18 cellular contexts compared by ENCODE assay signal in the genomic region with DNA sequence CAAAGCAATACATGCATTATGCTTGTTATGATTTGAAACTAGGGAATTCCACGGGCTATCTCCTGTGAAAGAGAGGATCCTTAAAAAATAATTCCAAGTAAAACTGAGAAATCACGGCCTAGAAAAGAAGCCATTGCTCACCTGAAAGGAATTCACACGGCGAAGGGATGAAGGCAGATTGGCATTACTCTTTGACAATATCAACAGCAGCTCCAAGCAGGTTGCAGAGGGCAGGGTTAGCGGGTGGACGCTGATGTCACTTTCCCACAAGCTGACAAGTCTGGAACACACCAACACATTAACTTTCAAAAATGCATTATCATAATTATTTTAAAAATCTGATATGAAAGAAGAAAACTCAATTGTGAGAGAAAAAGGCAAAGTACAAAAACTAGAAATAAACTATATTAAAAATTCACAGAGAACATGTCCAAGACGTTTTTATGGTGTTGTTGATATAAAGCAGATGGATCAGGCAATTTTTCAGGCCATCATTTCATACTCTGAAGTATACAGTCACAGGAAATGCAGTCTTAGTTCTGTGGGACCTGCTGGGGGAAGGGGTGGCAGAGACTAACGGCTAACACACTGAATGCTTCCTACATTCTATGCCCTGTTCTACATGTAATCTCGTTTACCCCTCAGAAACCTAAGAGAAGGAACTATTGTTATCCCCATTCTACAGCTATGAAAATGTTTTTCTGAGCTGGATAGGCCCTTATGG.
DNase-seq lines count a peak whose midpoint lies in the region; ATAC-seq and TF ChIP-seq lines count a peak whose summit lies in the region.
"Had no signal": no experiment of that assay in that cellular context is flagged by ENCODE, and none has a peak within 500 bp of the region (broad histone marks: within the 10 kb centered on the region; RNA-seq: fewer than 3 reads in every experiment).

No MANE protein-coding gene starts in this region.

- H3K4me1 Mint-ChIP-seq in GM23338, result peaks cover 27% of the 10 kb centered on the region
- H3K4me1 Mint-ChIP-seq in activated T-helper 1 cell treated with anti-CD3 and anti-CD28 coated beads, Interleukin-12 subunit alpha, Interleukin-12 subunit beta, Interleukin-2, Interleukin-4 antibody, amounts not matched to agents 30 ng/mL and 10 ng/mL and 1 ng/mL, durations not matched to agents 14 hours and 24 hours and 36 hours (ENCODE audit: low read depth), result no peaks in the 10 kb centered on the region
- H3K4me1 Mint-ChIP-seq: activated naive CD8-positive, alpha-beta T cell treated with anti-CD3 and anti-CD28 coated beads, Interleukin-2, amount 10 ng/mL, durations not matched to agents 7 days and 5 days had no signal

- H3K27me3 ChIP-seq in GM23338 (ENCODE audit: insufficient read depth) (no peaks in the 10 kb centered on the region), gastroesophageal sphincter (no peaks in the 10 kb centered on the region), smooth muscle cell (ENCODE audit: low read depth) (no peaks in the 10 kb centered on the region)
- H3K27me3 ChIP-seq: neutrophil had no signal

- H3K36me3 ChIP-seq in GM23338 (ENCODE audit: insufficient read depth), result no peaks in the 10 kb centered on the region
- H3K36me3 ChIP-seq in gastroesophageal sphincter, result no peaks in the 10 kb centered on the region
- no peaks in the 10 kb centered on the region for H3K36me3 ChIP-seq in smooth muscle cell (ENCODE audit: low read depth)
- H3K36me3 ChIP-seq: neutrophil, WERI-Rb-1 had no signal

- H3K27me3 Mint-ChIP-seq in GM23338 (ENCODE audit: insufficient read depth, low read depth, poor library complexity), result peaks cover 4% of the 10 kb centered on the region
- no peaks in the 10 kb centered on the region for H3K27me3 Mint-ChIP-seq in activated T-helper 1 cell treated with anti-CD3 and anti-CD28 coated beads, Interleukin-12 subunit alpha, Interleukin-12 subunit beta, Interleukin-2, Interleukin-4 antibody, amounts not matched to agents 30 ng/mL and 10 ng/mL and 1 ng/mL, durations not matched to agents 14 hours and 24 hours and 36 hours (ENCODE audit: insufficient read depth)
- H3K27me3 Mint-ChIP-seq: activated CD8-positive, alpha-beta T cell treated with anti-CD3 and anti-CD28 coated beads for 36 hours; activated naive CD8-positive, alpha-beta T cell treated with anti-CD3 and anti-CD28 coated beads, Interleukin-2, amount 10 ng/mL, durations not matched to agents 7 days and 5 days had no signal

- TF ChIP-seq EP300 in gastroesophageal sphincter (IDR thresholded peaks at IDR 0.05), result no peak

- H3K36me3 Mint-ChIP-seq in GM23338 (ENCODE audit: low read depth), result peaks cover 15% of the 10 kb centered on the region
- no peaks in the 10 kb centered on the region for H3K36me3 Mint-ChIP-seq in activated T-helper 1 cell treated with anti-CD3 and anti-CD28 coated beads, Interleukin-12 subunit alpha, Interleukin-12 subunit beta, Interleukin-2, Interleukin-4 antibody, amounts not matched to agents 30 ng/mL and 10 ng/mL and 1 ng/mL, durations not matched to agents 14 hours and 24 hours and 36 hours (ENCODE audit: low read depth)

- WGBS in gastroesophageal sphincter (ENCODE audit: low coverage in 1 of 2), 2 donors, result 33 to 55% methylated on average over 6 to 8 of the region's 9 CpGs
- 50% methylated on average over 9 of the region's 9 CpGs for WGBS in smooth muscle cell (ENCODE audit: low lambda C conversion rate)

- H3K27ac Mint-ChIP-seq in GM23338, result peak overlapping the region; percentile 56; the same call in 1 of the 2 replicates
- H3K27ac Mint-ChIP-seq in activated T-helper 1 cell treated with anti-CD3 and anti-CD28 coated beads, Interleukin-12 subunit alpha, Interleukin-12 subunit beta, Interleukin-2, Interleukin-4 antibody, amounts not matched to agents 30 ng/mL and 10 ng/mL and 1 ng/mL, durations not matched to agents 14 hours and 24 hours and 36 hours, result no peak overlapping the region
- H3K27ac Mint-ChIP-seq: activated CD8-positive, alpha-beta T cell treated with anti-CD3 and anti-CD28 coated beads for 36 hours; activated naive CD8-positive, alpha-beta T cell treated with anti-CD3 and anti-CD28 coated beads, Interleukin-2, amount 10 ng/mL, durations not matched to agents 7 days and 5 days; T-helper 1 cell treated with Interleukin-12 subunit alpha and Interleukin-12 subunit beta and Interleukin-4 antibody, amounts not matched to agents 30 μg/mL and 1 μg/mL, for 36 hours had no signal

- no peak for TF ChIP-seq POLR2A in gastroesophageal sphincter (IDR thresholded peaks at IDR 0.05)

- intact Hi-C loops in activated T-helper 1 cell treated with anti-CD3 and anti-CD28 coated beads, Interleukin-12 subunit alpha, Interleukin-12 subunit beta, Interleukin-2, Interleukin-4 antibody, amounts not matched to agents 30 ng/mL and 10 ng/mL and 1 ng/mL, durations not matched to agents 14 hours and 24 hours and 36 hours (cut with micrococcal nuclease), result no loop called here

- ATAC-seq in GM23338, result no peak
- ATAC-seq in SK-N-SH treated with all-trans-retinoic acid at 6 μM for 48 hours, result peak; percentile 65
- ATAC-seq in gastroesophageal sphincter, result no peak
- ATAC-seq: activated CD8-positive, alpha-beta T cell treated with anti-CD3 and anti-CD28 coated beads for 36 hours had no signal

- H2AFZ ChIP-seq in GM23338, result no peak overlapping the region
- H2AFZ ChIP-seq in smooth muscle cell (ENCODE audit: low read depth), result peak overlapping the region; percentile 75

- H3K4me3 ChIP-seq in GM23338, result no peak overlapping the region
- no peak overlapping the region for H3K4me3 ChIP-seq in gastroesophageal sphincter
- H3K4me3 ChIP-seq in smooth muscle cell, result no peak overlapping the region

- H3F3A ChIP-seq in GM23338 (replicated peaks; ENCODE audit: low read depth), result no peaks in the 10 kb centered on the region; the same call in 1 of the 2 replicates
- peaks cover 11% of the 10 kb centered on the region for H3F3A ChIP-seq in smooth muscle cell (ENCODE audit: low read depth)

- DNase-seq in GM23338 (ENCODE audit: low spot score) (no peak), smooth muscle cell (lab: John Stamatoyannopoulos, UW; ENCODE audit: unreplicated experiment) (no peak), LoVo (ENCODE audit: low spot score) (no peak)
- no peak for DNase-seq in stimulated activated CD4-positive, alpha-beta T cell treated with anti-CD3 and anti-CD28 coated beads, Interleukin-2, amount 100 ng/mL, for 48 hours
- DNase-seq in activated T-helper 1 cell treated with anti-CD3 and anti-CD28 coated beads, Interleukin-12 subunit alpha, Interleukin-12 subunit beta, Interleukin-2, Interleukin-4 antibody, amounts not matched to agents 30 ng/mL and 10 ng/mL and 1 ng/mL, durations not matched to agents 14 hours and 24 hours and 36 hours (ENCODE audit: low spot score), result no peak
- DNase-seq: activated CD8-positive, alpha-beta T cell treated with anti-CD3 and anti-CD28 coated beads for 36 hours; activated naive CD8-positive, alpha-beta T cell treated with anti-CD3 and anti-CD28 coated beads, Interleukin-2, amount 10 ng/mL, durations not matched to agents 7 days and 5 days; Caco-2; GF-D8; GOT3; Kasumi-1; NCI-H1436; RPMI8226; WERI-Rb-1 had no signal

- H3K9ac ChIP-seq in smooth muscle cell (ENCODE audit: low read depth), result peak overlapping the region; percentile 80

- no peak overlapping the region for H3K4me3 Mint-ChIP-seq in GM23338
- no peak overlapping the region for H3K4me3 Mint-ChIP-seq in activated T-helper 1 cell treated with anti-CD3 and anti-CD28 coated beads, Interleukin-12 subunit alpha, Interleukin-12 subunit beta, Interleukin-2, Interleukin-4 antibody, amounts not matched to agents 30 ng/mL and 10 ng/mL and 1 ng/mL, durations not matched to agents 14 hours and 24 hours and 36 hours
- H3K4me3 Mint-ChIP-seq: activated CD8-positive, alpha-beta T cell treated with anti-CD3 and anti-CD28 coated beads for 36 hours; activated naive CD8-positive, alpha-beta T cell treated with anti-CD3 and anti-CD28 coated beads, Interleukin-2, amount 10 ng/mL, durations not matched to agents 7 days and 5 days; T-helper 1 cell treated with Interleukin-12 subunit alpha and Interleukin-12 subunit beta and Interleukin-4 antibody, amounts not matched to agents 30 μg/mL and 1 μg/mL, for 36 hours had no signal

- 0 out of 2 replicates have a peak overlapping the region, but pooled peaks have one; percentile 35 for H3K4me2 ChIP-seq in GM23338
- peak overlapping the region; percentile 74 for H3K4me2 ChIP-seq in smooth muscle cell

- H3K27ac ChIP-seq in GM23338 (ENCODE audit: low read depth) (no peak overlapping the region), gastroesophageal sphincter (peak overlapping the region; percentile 39 to 67 (median 56)), smooth muscle cell (ENCODE audit: low read depth) (peak overlapping the region; percentile 95)
- H3K27ac ChIP-seq: neutrophil, WERI-Rb-1 had no signal

- no peaks in the 10 kb centered on the region for H3K9me2 ChIP-seq in GM23338 (ENCODE audit: insufficient read depth)

- H4K20me1 ChIP-seq in GM23338 (replicated peaks; ENCODE audit: insufficient read depth) (no peaks in the 10 kb centered on the region), smooth muscle cell (ENCODE audit: low read depth) (no peaks in the 10 kb centered on the region)

- TF ChIP-seq CTCF in GM23338 (conservative IDR thresholded peaks at IDR 0.05; ENCODE audit: low read depth in 2 of 2) (no peak), gastroesophageal sphincter (IDR thresholded peaks at IDR 0.05) (no peak), smooth muscle cell (IDR thresholded peaks at IDR 0.05; ENCODE audit: borderline replicate concordance, insufficient read depth, poor library complexity, severe bottlenecking) (no peak)

- no peaks in the 10 kb centered on the region for H3K79me2 ChIP-seq in GM23338 (replicated peaks; ENCODE audit: insufficient read depth)
- H3K79me2 ChIP-seq in smooth muscle cell (ENCODE audit: low read depth), result no peaks in the 10 kb centered on the region

- H3K4me1 ChIP-seq in GM23338 (ENCODE audit: insufficient read depth), result peaks cover 26% of the 10 kb centered on the region
- H3K4me1 ChIP-seq in gastroesophageal sphincter, result peaks cover 0 to 26% (median 5%) of the 10 kb centered on the region in 3 donors
- peaks cover 42% of the 10 kb centered on the region for H3K4me1 ChIP-seq in smooth muscle cell (ENCODE audit: low read depth)
- H3K4me1 ChIP-seq: Caco-2 had no signal

- H3K9me3 ChIP-seq in gastroesophageal sphincter, result no peaks in the 10 kb centered on the region
- no peaks in the 10 kb centered on the region for H3K9me3 ChIP-seq in smooth muscle cell (replicated peaks; ENCODE audit: low read depth)
- H3K9me3 ChIP-seq: Caco-2, neutrophil had no signal

- H3K9me3 Mint-ChIP-seq in GM23338, result no peaks in the 10 kb centered on the region
- H3K9me3 Mint-ChIP-seq in activated T-helper 1 cell treated with anti-CD3 and anti-CD28 coated beads, Interleukin-12 subunit alpha, Interleukin-12 subunit beta, Interleukin-2, Interleukin-4 antibody, amounts not matched to agents 30 ng/mL and 10 ng/mL and 1 ng/mL, durations not matched to agents 14 hours and 24 hours and 36 hours, result no peaks in the 10 kb centered on the region
- H3K9me3 Mint-ChIP-seq: activated CD8-positive, alpha-beta T cell treated with anti-CD3 and anti-CD28 coated beads for 36 hours; activated naive CD8-positive, alpha-beta T cell treated with anti-CD3 and anti-CD28 coated beads, Interleukin-2, amount 10 ng/mL, durations not matched to agents 7 days and 5 days; T-helper 1 cell treated with Interleukin-12 subunit alpha and Interleukin-12 subunit beta and Interleukin-4 antibody, amounts not matched to agents 30 μg/mL and 1 μg/mL, for 36 hours had no signal
